In the genomic region with DNA sequence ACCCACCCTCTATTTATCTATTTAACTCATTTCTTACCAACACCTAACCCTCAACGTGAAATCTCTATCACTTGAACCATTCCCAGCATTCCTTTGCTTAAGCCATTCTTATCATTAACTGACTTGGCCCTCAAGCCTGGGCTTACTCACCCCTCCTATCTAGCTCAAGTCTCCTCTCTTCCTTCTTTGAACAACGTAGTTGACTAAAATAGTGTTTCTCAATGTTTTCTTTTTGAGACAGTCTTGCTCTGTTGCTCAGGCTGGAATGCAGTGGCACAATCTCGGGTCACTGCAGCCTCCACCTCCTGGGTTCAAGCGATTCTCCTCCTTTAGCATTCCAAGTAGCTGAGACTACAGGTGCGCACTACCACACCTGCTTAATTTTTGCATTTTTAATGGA, we compare ENCODE assay signal across 20 cellular contexts. TPM values are rescaled to one million over a fixed set of nuclear protein-coding genes. Genes with fewer than 3 reads are reported as not detected.
DNase-seq lines count a peak whose midpoint lies in the region; ATAC-seq and TF ChIP-seq lines count a peak whose summit lies in the region.
"Had no signal": no experiment of that assay in that cellular context is flagged by ENCODE, and none has a peak within 500 bp of the region (broad histone marks: within the 10 kb centered on the region; RNA-seq: fewer than 3 reads in every experiment).

No MANE protein-coding gene starts in this region.

- peaks cover 66% of the 10 kb centered on the region for H3K4me1 Mint-ChIP-seq in CD8-positive, alpha-beta T cell (ENCODE audit: low read depth)
- peaks cover 30% of the 10 kb centered on the region for H3K4me1 Mint-ChIP-seq in memory B cell

- no peak for ATAC-seq in CD8-positive, alpha-beta T cell
- no peak for ATAC-seq in memory B cell (ENCODE audit: low read depth)
- ATAC-seq in GM19452 (IDR thresholded peaks at IDR 0.05; ENCODE audit: unreplicated experiment) = no peak
- ATAC-seq: GM12878, GM23338 had no signal

- H3K4me3 Mint-ChIP-seq in CD8-positive, alpha-beta T cell = no peak overlapping the region
- no peak overlapping the region for H3K4me3 Mint-ChIP-seq in memory B cell
- H3K4me3 Mint-ChIP-seq: GM23338, HFFc6 had no signal

- POLR2A ChIA-PET in CD8-positive, alpha-beta T cell (lab: Charles Lee) = interaction anchor here (1.0 kb wide), 1 partner anchor 32 kb away, joined by 3 read pairs; no protein-coding TSS in a partner anchor

- H3K27ac ChIP-seq in CD8-positive, alpha-beta T cell (ENCODE audit: low read depth, low read length) = no peak overlapping the region
- H3K27ac ChIP-seq: C4-2B, KMS-11, Peyer's patch had no signal

- H3K9me3 Mint-ChIP-seq in CD8-positive, alpha-beta T cell = no peaks in the 10 kb centered on the region
- H3K9me3 Mint-ChIP-seq in memory B cell = no peaks in the 10 kb centered on the region
- H3K9me3 Mint-ChIP-seq: GM23338, HFFc6 had no signal

- TF ChIP-seq CTCF in CD8-positive, alpha-beta T cell (IDR thresholded peaks at IDR 0.05) = no peak
- no peak for TF ChIP-seq CTCF in choroid plexus epithelial cell (conservative IDR thresholded peaks at IDR 0.05; ENCODE audit: low read depth, low read length)

- H3K27me3 ChIP-seq in CD8-positive, alpha-beta T cell (ENCODE audit: insufficient read depth, low read length) = no peaks in the 10 kb centered on the region
- H3K27me3 ChIP-seq: MG63, Peyer's patch had no signal

- H3K4me1 ChIP-seq in CD8-positive, alpha-beta T cell (ENCODE audit: insufficient read depth, low read length) = peaks cover 4% of the 10 kb centered on the region

- peaks cover 29% of the 10 kb centered on the region for H3K36me3 Mint-ChIP-seq in CD8-positive, alpha-beta T cell
- H3K36me3 Mint-ChIP-seq in memory B cell = peaks cover 16% of the 10 kb centered on the region

- intact Hi-C loops in CD8-positive, alpha-beta T cell (cut with DNase I, micrococcal nuclease) = no loop called here

- DNase-seq in CD8-positive, alpha-beta T cell = no peak
- peak; percentile 84 for DNase-seq in NCI-H226
- peak; percentile 12 for DNase-seq in choroid plexus epithelial cell (ENCODE audit: low read depth)
- DNase-seq in memory B cell (ENCODE audit: low spot score in 2 of 2) = no peak
- no peak for DNase-seq in NCI-H774 (lab: John Stamatoyannopoulos, UW)
- no peak for DNase-seq in NCI-H1048 (lab: John Stamatoyannopoulos, UW)
- no peak for DNase-seq in activated naive CD4-positive, alpha-beta T cell (lab: John Stamatoyannopoulos, UW)
- DNase-seq: Calu3, HFFc6, MG63, NCI-H1105 treated with DMSO at 0.1 percent for 48 hours, NCI-H187 treated with DMSO at 0.1 percent for 48 hours, NCI-H510A, Peyer's patch, Right ventricle myocardium superior had no signal

- H3K27ac Mint-ChIP-seq in CD8-positive, alpha-beta T cell = peak overlapping the region; percentile 37
- H3K27ac Mint-ChIP-seq in memory B cell = peak overlapping the region; percentile 56
- H3K27ac Mint-ChIP-seq: GM23338, HFFc6 had no signal

- H3K9me3 ChIP-seq in CD8-positive, alpha-beta T cell (ENCODE audit: low read length) = no peaks in the 10 kb centered on the region
- H3K9me3 ChIP-seq: MG63, Peyer's patch had no signal

- no peak overlapping the region for H3K4me3 ChIP-seq in CD8-positive, alpha-beta T cell (ENCODE audit: low read depth, low read length)
- H3K4me3 ChIP-seq in choroid plexus epithelial cell (ENCODE audit: low read depth, low read length) = no peak overlapping the region
- H3K4me3 ChIP-seq: GM12878, GM23338, MG63, Peyer's patch had no signal

- H3K27me3 Mint-ChIP-seq in CD8-positive, alpha-beta T cell (ENCODE audit: low read depth) = no peaks in the 10 kb centered on the region
- no peaks in the 10 kb centered on the region for H3K27me3 Mint-ChIP-seq in memory B cell

- H3K36me3 ChIP-seq in CD8-positive, alpha-beta T cell (ENCODE audit: insufficient read depth, low read length) = no peaks in the 10 kb centered on the region

- CTCF ChIA-PET in CD8-positive, alpha-beta T cell (lab: Charles Lee) = no interaction called here

RNA-seq across cellular contexts. Expression of a gene that starts 7.0 kb away (rescaled TPM):
- total RNA-seq in CD8-positive, alpha-beta T cell = 10 to 100 TPM; 94.8 to 95.6 TPM

RNA-seq across cellular contexts. Expression of a gene that starts 26.5 kb away (rescaled TPM):
- total RNA-seq in CD8-positive, alpha-beta T cell = under 1 TPM; 0.49 to 0.72 TPM

RNA-seq across cellular contexts. Expression of a gene that starts 48.2 kb away (rescaled TPM):
- total RNA-seq in CD8-positive, alpha-beta T cell = 1 to 10 TPM; 2.4 to 2.8 TPM

Comparison
In these comparisons a context has a peak if more than half of its experiments do, and no peak if none do; other contexts are left out.
1. DNase-seq: peak in NCI-H226 (single experiment) and choroid plexus epithelial cell (single experiment); none in CD8-positive, alpha-beta T cell (0 of 7), memory B cell (0 of 2), NCI-H774 (single experiment), NCI-H1048 (single experiment) and activated naive CD4-positive, alpha-beta T cell (0 of 4).